ENCODE assay signal across 8 cellular contexts in genomic region chr12:47811581-47812484, GRCh38. TPM values are rescaled to one million over a fixed set of nuclear protein-coding genes. Genes with fewer than 3 reads are reported as not detected.
DNase-seq lines count a peak whose midpoint lies in the region; ATAC-seq and TF ChIP-seq lines count a peak whose summit lies in the region.

No MANE protein-coding gene starts in this region.

- in situ Hi-C loops in Panc1 (cut with HindIII; ENCODE audit: low pct_unique_long_range_greater_than_20kb, low sequenced_read_pairs): no loop called here

- CTCF ChIA-PET in CD4-positive, alpha-beta T cell (lab: Charles Lee): interaction anchor here (0.6 to 10.5 kb wide), 7 partner anchors 8 to 45 kb away, joined by 3 to 164 read pairs (median 7); partner anchors contain the start of gene HDAC7
- CTCF ChIA-PET in Panc1 (lab: Charles Lee): interaction anchor here (3.3 kb wide), 1 partner anchor 26 kb away, joined by 16 read pairs; no protein-coding TSS in a partner anchor

- no peak overlapping the region for H2AFZ ChIP-seq in neuron (ENCODE audit: low read depth, low read length)

- peak overlapping the region; percentile 96 for H3K27ac Mint-ChIP-seq in CD4-positive, alpha-beta T cell

- H3K4me1 ChIP-seq in Panc1 (ENCODE audit: control insufficient read depth, insufficient read depth, low read length): peaks cover 84% of the 10 kb centered on the region
- peaks cover 53% of the 10 kb centered on the region for H3K4me1 ChIP-seq in neuron (ENCODE audit: insufficient read depth, low read length)

- peak overlapping the region; percentile 98 for H3K27ac ChIP-seq in CD4-positive, alpha-beta T cell (ENCODE audit: low read depth, low read length)
- H3K27ac ChIP-seq in Panc1 (ENCODE audit: low read length) (peak overlapping the region; percentile 89), epithelial cell of prostate (peak overlapping the region; percentile 76)

- no TSS peak for BruUV-seq in Panc1 (replicated peaks; lab: Mats Ljungman, UMichigan)

- intact Hi-C loops in CD4-positive, alpha-beta T cell (cut with DNase I, micrococcal nuclease): loop anchor here in 1 of 2 experiments (10.0 kb wide), 1 partner anchor 93 kb away; the partner anchor contains the start of gene VDR
- intact Hi-C loops in Panc1 (cut with micrococcal nuclease; ENCODE audit: unreplicated experiment): no loop called here

- ATAC-seq in CD4-positive, alpha-beta T cell (ENCODE audit: poor library complexity): no peak
- ATAC-seq in Panc1: no peak
- ATAC-seq in GM19463 (IDR thresholded peaks at IDR 0.05; ENCODE audit: unreplicated experiment): no peak

- no peaks in the 10 kb centered on the region for H3K9me3 Mint-ChIP-seq in CD4-positive, alpha-beta T cell

- no peak for TF ChIP-seq CTCF in CD4-positive, alpha-beta T cell (IDR thresholded peaks at IDR 0.05)
- TF ChIP-seq CTCF in Panc1 (IDR thresholded peaks at IDR 0.05): no peak

- peak overlapping the region; percentile 87 for H3K4me3 Mint-ChIP-seq in CD4-positive, alpha-beta T cell

- H3K27me3 Mint-ChIP-seq in CD4-positive, alpha-beta T cell: no peaks in the 10 kb centered on the region

- no peak for DNase-seq in CD4-positive, alpha-beta T cell
- DNase-seq in Panc1 (ENCODE audit: low read depth, low spot score) (no peak), epithelial cell of prostate (ENCODE audit: low read depth, low spot score) (no peak), DMS53 (lab: John Stamatoyannopoulos, UW) (no peak), NCI-H2029 (lab: John Stamatoyannopoulos, UW) (no peak), NCI-H1092 (lab: John Stamatoyannopoulos, UW) (no peak)

- peaks cover 99% of the 10 kb centered on the region for H3K4me1 Mint-ChIP-seq in CD4-positive, alpha-beta T cell (ENCODE audit: low read depth)

- peak overlapping the region in 1 of 2 experiments; percentile 51; a peak in 2 of 4 replicates for H3K4me3 ChIP-seq in Panc1 (ENCODE audit: low read depth in 2 of 2, low read length in 2 of 2)
- peak overlapping the region; percentile 28 for H3K4me3 ChIP-seq in neuron (ENCODE audit: low read length)

- H3K9me3 ChIP-seq in CD4-positive, alpha-beta T cell (ENCODE audit: control insufficient read depth, low read length): no peaks in the 10 kb centered on the region
- H3K9me3 ChIP-seq in Panc1 (ENCODE audit: control insufficient read depth, insufficient read depth, low read depth, low read length) (no peaks in the 10 kb centered on the region), neuron (ENCODE audit: low read length) (no peaks in the 10 kb centered on the region)

- H3K27me3 ChIP-seq in CD4-positive, alpha-beta T cell (ENCODE audit: control insufficient read depth, insufficient read depth, low read length): no peaks in the 10 kb centered on the region
- H3K27me3 ChIP-seq in Panc1 (ENCODE audit: control insufficient read depth, insufficient read depth, low read length): no peaks in the 10 kb centered on the region
- no peaks in the 10 kb centered on the region for H3K27me3 ChIP-seq in neuron (ENCODE audit: insufficient read depth, low read length)

- POLR2A ChIA-PET in CD4-positive, alpha-beta T cell (lab: Charles Lee): interaction anchor here (0.9 to 8.4 kb wide), 6 partner anchors 8 to 385 kb away, joined by 3 to 274 read pairs (median 7); partner anchors contain the start of genes HDAC7 and SLC48A1
- POLR2A ChIA-PET in Panc1 (lab: Charles Lee): no interaction called here

- H3K36me3 Mint-ChIP-seq in CD4-positive, alpha-beta T cell (ENCODE audit: low read depth): no peaks in the 10 kb centered on the region

- H3K36me3 ChIP-seq in Panc1 (ENCODE audit: control insufficient read depth, insufficient read depth, low read length) (peaks cover 2% of the 10 kb centered on the region; the same call in 1 of the 2 replicates), neuron (ENCODE audit: insufficient read depth, low read length) (no peaks in the 10 kb centered on the region)

RNA-seq across cellular contexts. Expression of gene HDAC7, which starts 7.9 kb away (rescaled TPM):
- total RNA-seq in CD4-positive, alpha-beta T cell: 100 to 1,000 TPM; 116 to 122 TPM
- 84.2 TPM for total RNA-seq in Panc1 (2021; ENCODE audit: unreplicated experiment)
- 63.0 TPM for polyA plus RNA-seq in Panc1 (2012; ENCODE audit: insufficient read length)

RNA-seq across cellular contexts. Expression of gene SLC48A1, which starts 38.8 kb away (rescaled TPM):
- 1 to 10 TPM; 4.5 to 5.8 TPM for total RNA-seq in CD4-positive, alpha-beta T cell
- total RNA-seq in Panc1 (2021; ENCODE audit: unreplicated experiment): 32.0 TPM
- polyA plus RNA-seq in Panc1 (2012; ENCODE audit: insufficient read length): 27.4 TPM

RNA-seq across cellular contexts. Expression of gene RAPGEF3, which starts 53.2 kb away (rescaled TPM):
- under 1 TPM; 0.17 to 0.33 TPM for total RNA-seq in CD4-positive, alpha-beta T cell
- 5.8 TPM for total RNA-seq in Panc1 (2021; ENCODE audit: unreplicated experiment)
- 2.5 TPM for polyA plus RNA-seq in Panc1 (2012; ENCODE audit: insufficient read length)
